1 cellular context compared by ENCODE assay signal in genomic region chr15:31371520-31372240, GRCh38.
TF ChIP-seq lines count a peak whose summit lies in the region.

No MANE protein-coding gene starts in this region.

TF ChIP-seq in GM23338, 12 proteins besides CTCF, POLR2A, EP300 and RAD21 (continued from another document):
- TF ChIP-seq ZNF462 (CRISPR knock-in tag; IDR thresholded peaks at IDR 0.05): no peak
- TF ChIP-seq NANOG (IDR thresholded peaks at IDR 0.05; ENCODE audit: borderline replicate concordance): no peak
- TF ChIP-seq STAT1 (IDR thresholded peaks at IDR 0.05; ENCODE audit: unreplicated experiment): no peak
- TF ChIP-seq ZNF331 (CRISPR knock-in tag; IDR thresholded peaks at IDR 0.05; ENCODE audit: low read depth): no peak
